Comparison of ENCODE assay signal across 8 cellular contexts in the genomic region with DNA sequence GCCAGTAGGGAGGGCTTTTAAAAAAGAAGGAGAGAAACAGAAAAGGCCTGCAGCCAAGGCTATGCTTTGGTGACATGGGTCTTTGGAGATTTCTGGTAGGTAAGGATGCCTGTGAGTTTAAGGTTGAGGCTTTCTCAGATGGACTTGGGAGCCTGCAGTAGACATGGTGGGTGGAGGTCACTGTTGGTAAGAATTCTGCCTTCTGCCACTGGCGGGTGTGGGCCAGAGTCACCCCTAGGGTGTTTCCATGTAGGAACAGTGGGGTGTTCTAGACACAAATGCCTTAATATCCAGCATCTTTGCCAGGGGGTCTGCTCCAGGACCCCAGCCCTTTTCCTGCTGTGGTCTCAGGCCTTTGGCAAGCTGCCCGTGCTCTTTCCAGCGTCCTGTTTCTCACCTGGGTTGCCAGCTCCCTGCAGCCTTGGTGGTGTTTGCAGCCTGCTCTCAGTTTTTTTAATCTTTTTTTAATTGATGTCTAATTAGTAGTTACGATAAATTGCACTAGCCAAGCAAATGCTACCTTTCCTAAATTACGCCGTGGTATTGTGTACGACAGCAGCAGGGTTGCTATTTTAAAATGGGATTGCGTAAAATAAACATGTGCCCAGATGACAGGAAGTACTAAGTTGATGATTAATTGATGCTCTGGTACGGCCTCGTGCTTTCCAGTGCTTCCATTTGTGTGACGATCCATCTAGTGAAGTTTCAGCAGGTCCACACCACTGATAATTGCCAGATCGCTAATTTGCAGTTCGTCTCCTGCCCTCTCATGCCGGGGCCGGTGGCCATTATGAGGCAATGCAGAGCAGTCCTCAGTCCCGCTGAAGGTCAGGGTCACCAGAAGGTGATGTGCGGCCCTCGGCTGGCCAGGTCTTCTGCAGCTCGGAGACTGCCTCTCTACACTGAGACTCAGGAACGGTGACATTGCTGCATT. TPM values are rescaled to one million over a fixed set of nuclear protein-coding genes. Genes with fewer than 3 reads are reported as not detected.
DNase-seq lines count a peak whose midpoint lies in the region; ATAC-seq, FAIRE-seq and TF ChIP-seq lines count a peak whose summit lies in the region.

No MANE protein-coding gene starts in this region.

- ATAC-seq in A549 (peak; percentile 71 to 79), WTC11 (no peak), HG03469 (IDR thresholded peaks at IDR 0.05; ENCODE audit: unreplicated experiment) (no peak)

- no peak for TF ChIP-seq POLR2A in A549 (IDR thresholded peaks at IDR 0.05; ENCODE audit: low read length)

- intact Hi-C loops in kidney (cut with DNase I) = loop anchor here (5.0 kb wide), 1 partner anchor 122 kb away; the partner anchor contains the start of gene ARHGAP35

- peak overlapping the region; percentile 83 for H3K4me2 ChIP-seq in A549

- POLR2A ChIA-PET in A549 (lab: Yijun Ruan, JAX) (interaction anchor here (0.6 kb wide), 1 partner anchor 93 kb away, joined by 5 read pairs; no protein-coding TSS in a partner anchor), WTC11 (lab: Charles Lee) (no interaction called here)

- peak overlapping the region; percentile 43 for H3K27ac Mint-ChIP-seq in WTC11

- peak; percentile 84 for FAIRE-seq in A549 (lab: Jason Lieb, UNC)
- peak; percentile 52 for FAIRE-seq in kidney (lab: Jason Lieb, UNC)

- H3K27me3 Mint-ChIP-seq in WTC11 (ENCODE audit: low read depth) = no peaks in the 10 kb centered on the region

- CTCF ChIA-PET in A549 (lab: Yijun Ruan, JAX) = interaction anchor here (0.6 to 16.0 kb wide), 10 partner anchors 12 to 167 kb away, joined by 3 to 339 read pairs (median 3); no protein-coding TSS in a partner anchor
- CTCF ChIA-PET in WTC11 (lab: Charles Lee) = interaction anchor here (0.8 kb wide), 1 partner anchor 29 kb away, joined by 3 read pairs; no protein-coding TSS in a partner anchor

- peaks cover 2 to 15% of the 10 kb centered on the region in 2 donors for H3K36me3 ChIP-seq in kidney (ENCODE audit: control insufficient read depth in 1 of 2, insufficient read depth in 2 of 2, low read length in 2 of 2)

- no peak overlapping the region for H3K4me3 Mint-ChIP-seq in WTC11

- H3K9me3 Mint-ChIP-seq in WTC11 = no peaks in the 10 kb centered on the region

- H3K9me3 ChIP-seq in A549 (no peaks in the 10 kb centered on the region), kidney (ENCODE audit: control insufficient read depth in 1 of 2, low read length in 2 of 2) (no peaks in the 10 kb centered on the region)

- H3K4me3 ChIP-seq in A549 (peak overlapping the region; percentile 19; the same call in 2 of the 3 replicates), kidney (ENCODE audit: low read length in 2 of 2) (no peak overlapping the region)

- H3K27ac ChIP-seq in A549 (peak overlapping the region; percentile 63 to 75), kidney (ENCODE audit: low read depth in 2 of 2, low read length in 2 of 2) (peak overlapping the region; percentile 52 to 74)

- H3K4me1 Mint-ChIP-seq in WTC11 = peaks cover 10% of the 10 kb centered on the region

- no peak for TF ChIP-seq EP300 in A549 (IDR thresholded peaks at IDR 0.05)

- peaks cover 39% of the 10 kb centered on the region for H3K4me1 ChIP-seq in A549
- H3K4me1 ChIP-seq in kidney (ENCODE audit: control insufficient read depth in 1 of 2, insufficient read depth in 1 of 2, low read depth in 1 of 2, low read length in 2 of 2) = peaks cover 24 to 38% of the 10 kb centered on the region in 2 donors

- no peak for TF ChIP-seq RAD21 in A549 (conservative IDR thresholded peaks at IDR 0.05 in 1 of 2, IDR thresholded peaks at IDR 0.05 in 1 of 2)

- no peak; the same call in 2 of the 3 replicates for TF ChIP-seq CTCF in A549 (IDR thresholded peaks at IDR 0.05)
- no peak for TF ChIP-seq CTCF in WTC11 (IDR thresholded peaks at IDR 0.05)
- no peak for TF ChIP-seq CTCF in kidney (IDR thresholded peaks at IDR 0.05; ENCODE audit: borderline replicate concordance, extremely low read depth, insufficient read depth)

- H3K36me3 Mint-ChIP-seq in WTC11 = peaks cover 3% of the 10 kb centered on the region; the same call in 1 of the 2 replicates

- 33% methylated on average over 20 of the region's 20 CpGs for WGBS in A549 (ENCODE audit: missing lambda C conversion rate)

- no peak overlapping the region for H3K9ac ChIP-seq in kidney (ENCODE audit: low read length in 2 of 2)

- DNase-seq in A549 (ENCODE audit: low read depth in 1 of 2, low spot score in 1 of 2) (peak; percentile 59 to 81), M059J (ENCODE audit: low read depth) (peak; percentile 78), WTC11 (ENCODE audit: low spot score) (no peak), kidney (no peak), middle frontal gyrus (ENCODE audit: extremely low spot score, low spot score) (no peak), medulla oblongata (ENCODE audit: extremely low spot score) (no peak)
- no peak for DNase-seq in activated CD4-positive, CD25-positive, alpha-beta regulatory T cell treated with anti-CD3 and anti-CD28 coated beads, Interleukin-2, amount 50 U/mL, for 72 hours

TF ChIP-seq in A549, 52 proteins besides CTCF, POLR2A, EP300 and RAD21 (continues in another document):
- TF ChIP-seq KDM5A (IDR thresholded peaks at IDR 0.05) (no peak), FOSL2 (IDR thresholded peaks at IDR 0.05) (no peak), FOSL2 (CRISPR knock-in tag; IDR thresholded peaks at IDR 0.05) (peak; percentile 67), USF2 (IDR thresholded peaks at IDR 0.05) (peak; percentile 50; the same call in 1 of the 2 replicates), BCL3 (IDR thresholded peaks at IDR 0.05) (0 out of 3 replicates have a peak, but pooled peaks have one; percentile 38)
- TF ChIP-seq, protein P1, sequence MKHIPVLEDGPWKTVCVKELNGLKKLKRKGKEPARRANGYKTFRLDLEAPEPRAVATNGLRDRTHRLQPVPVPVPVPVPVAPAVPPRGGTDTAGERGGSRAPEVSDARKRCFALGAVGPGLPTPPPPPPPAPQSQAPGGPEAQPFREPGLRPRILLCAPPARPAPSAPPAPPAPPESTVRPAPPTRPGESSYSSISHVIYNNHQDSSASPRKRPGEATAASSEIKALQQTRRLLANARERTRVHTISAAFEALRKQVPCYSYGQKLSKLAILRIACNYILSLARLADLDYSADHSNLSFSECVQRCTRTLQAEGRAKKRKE (CRISPR knock-in tag; IDR thresholded peaks at IDR 0.05; ENCODE audit: low read depth) = peak; percentile 68; the same call in 1 of the 2 replicates

TF ChIP-seq in WTC11, 78 proteins besides CTCF, POLR2A, EP300 and RAD21:
- TF ChIP-seq STAT6 (CRISPR knock-in tag; conservative IDR thresholded peaks at IDR 0.05; ENCODE audit: low read depth) (no peak), SMAD3 (CRISPR knock-in tag; IDR thresholded peaks at IDR 0.05; ENCODE audit: borderline replicate concordance) (no peak), ZNF138 (CRISPR knock-in tag; conservative IDR thresholded peaks at IDR 0.05) (no peak), GABPB1 (CRISPR knock-in tag; IDR thresholded peaks at IDR 0.05) (peak; percentile 83), CREB1 (CRISPR knock-in tag; IDR thresholded peaks at IDR 0.05) (no peak)

RNA-seq across cellular contexts. Expression of gene NPAS1, which starts 35.3 kb away (rescaled TPM):
- polyA plus RNA-seq in A549 (2011; rRNA removed) (1.3 and 1.5 TPM in 2 replicates), A549 (2017; fragmentation: RNase III; extraction: RNeasy Plus Mini Kit Qiagen cat#74134 plus additional on column Dnase treatment) (2.3 to 3.5 TPM (median 3.4 TPM) in 3 replicates), kidney (ENCODE audit: insufficient read depth, low read depth, low replicate concordance) (1.7 TPM)
- 3.6 and 5.4 TPM in 2 replicates for polyA plus RNA-seq in A549 (2012; cell fraction: cytosol; rRNA removed)
- polyA plus RNA-seq in A549 (2012; cell fraction: nucleus; rRNA removed) = 5.3 and 7.9 TPM in 2 replicates
- polyA minus RNA-seq in A549 (2011; rRNA and poly(A)+ RNA removed) = 0.83 and 1.3 TPM in 2 replicates
- 0.37 and 0.39 TPM in 2 replicates for total RNA-seq in M059J (2014; rRNA removed; shearing (Covaris generic))
- total RNA-seq in WTC11 (2021) (6.8 to 11.1 TPM (median 10.3 TPM) in 3 replicates), kidney (0.38 TPM)

Comparison
In these comparisons a context has a peak if more than half of its experiments do, and no peak if none do; other contexts are left out.
1. ATAC-seq: peak in A549 (2 of 2); none in WTC11 (single experiment) and HG03469 (single experiment).
2. DNase-seq: peak in A549 (2 of 2) and M059J (single experiment); none in WTC11 (single experiment), kidney (single experiment), middle frontal gyrus (single experiment), activated CD4-positive, CD25-positive, alpha-beta regulatory T cell treated with anti-CD3 and anti-CD28 coated beads, Interleukin-2, amount 50 U/mL, for 72 hours (single experiment) and medulla oblongata (single experiment).
3. Of the 8 proteins assayed by ChIP-seq in both WTC11 and A549: peak only in WTC11: none; only in A549: JUN, MAX and USF2; in both: none; in neither: 5.